25 cellular contexts compared by ENCODE assay signal in the genomic region with DNA sequence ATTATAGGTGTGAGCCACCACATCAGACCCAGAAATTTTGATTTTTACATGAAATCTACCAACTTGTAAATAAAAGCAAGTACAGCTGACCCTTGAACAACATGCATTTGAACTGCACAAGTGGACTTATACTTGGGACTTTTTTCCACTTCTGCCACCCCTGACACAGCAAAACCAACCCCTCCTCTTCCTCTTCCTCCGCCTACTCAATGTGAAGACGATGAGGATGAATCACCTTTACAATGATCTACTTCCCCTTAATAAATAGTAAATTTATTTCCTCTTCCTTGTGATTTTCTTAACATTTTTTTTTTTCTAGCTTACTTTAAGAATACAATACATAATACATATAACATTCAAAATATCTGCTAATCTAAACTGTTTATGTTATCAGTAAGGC. TPM values are rescaled to one million over a fixed set of nuclear protein-coding genes. Genes with fewer than 3 reads are reported as not detected.
DNase-seq lines count a peak whose midpoint lies in the region; ATAC-seq, FAIRE-seq and TF ChIP-seq lines count a peak whose summit lies in the region.
"Had no signal": no experiment of that assay in that cellular context is flagged by ENCODE, and none has a peak within 500 bp of the region (broad histone marks: within the 10 kb centered on the region; RNA-seq: fewer than 3 reads in every experiment).

No MANE protein-coding gene starts in this region.

- peaks cover 31% of the 10 kb centered on the region for H3K36me3 Mint-ChIP-seq in activated naive CD4-positive, alpha-beta T cell treated with anti-CD3 and anti-CD28 coated beads for 36 hours (ENCODE audit: low read depth)
- peaks cover 25 to 54% of the 10 kb centered on the region in 2 donors for H3K36me3 Mint-ChIP-seq in stimulated activated naive B cell treated with anti-CD40 and anti-IgM and Interleukin-4, amounts not matched to agents 10 μg/mL and 1 μg/mL and 100 μg/mL, for 72 hours

- TF ChIP-seq CTCF in bronchial epithelial cell (IDR thresholded peaks at IDR 0.05; ENCODE audit: insufficient read depth, low read length, severe bottlenecking) (no peak), spleen (IDR thresholded peaks at IDR 0.05 in 8 of 11, conservative IDR thresholded peaks at IDR 0.05 in 3 of 11) (no peak)

- peak; percentile 9 for DNase-seq in activated naive CD4-positive, alpha-beta T cell treated with anti-CD3 and anti-CD28 coated beads for 36 hours
- no peak for DNase-seq in activated naive CD4-positive, alpha-beta T cell treated with Interleukin-2 at 50 U/mL for 16 hours
- DNase-seq in MV-4-11 (lab: John Stamatoyannopoulos, UW) (peak; percentile 42), bronchial epithelial cell (ENCODE audit: low read depth) (peak; percentile 23), spleen (no peak), caudate nucleus (lab: John Stamatoyannopoulos, UW) (no peak), kidney glomerular epithelial cell (lab: John Stamatoyannopoulos, UW) (no peak)
- no peak for DNase-seq in stimulated activated naive B cell treated with anti-CD40 and anti-IgM and Interleukin-4, amounts not matched to agents 10 μg/mL and 1 μg/mL and 100 μg/mL, for 72 hours
- DNase-seq: ACHN; activated CD8-positive, alpha-beta memory T cell treated with anti-CD3 and anti-CD28 coated beads, Interleukin-2, amount 50 U/mL, for 4 hours; CD4-positive, alpha-beta T cell; cortex of kidney; DMS53; foreskin melanocyte; hypothalamus; kidney; naive thymus-derived CD8-positive, alpha-beta T cell; NCI-H1436 treated with DMSO at 0.1 percent for 48 hours; SJCRH30; stimulated activated CD4-positive, alpha-beta T cell treated with anti-CD3 and anti-CD28 coated beads, Interleukin-2, amount 100 ng/mL, for 24 hours had no signal

- H3K36me3 ChIP-seq in bronchial epithelial cell (ENCODE audit: control insufficient read depth, insufficient read depth, low read length), result peaks cover 14% of the 10 kb centered on the region
- H3K36me3 ChIP-seq in spleen, result peaks cover 0 to 98% (median 64%) of the 10 kb centered on the region in 6 donors

- H3K4me1 Mint-ChIP-seq in activated naive CD4-positive, alpha-beta T cell treated with anti-CD3 and anti-CD28 coated beads for 36 hours (ENCODE audit: low read depth), result peaks cover 17% of the 10 kb centered on the region
- H3K4me1 Mint-ChIP-seq in stimulated activated naive B cell treated with anti-CD40 and anti-IgM and Interleukin-4, amounts not matched to agents 10 μg/mL and 1 μg/mL and 100 μg/mL, for 72 hours, result peaks cover 11 to 20% of the 10 kb centered on the region in 2 donors

- no peaks in the 10 kb centered on the region for H3K9me3 Mint-ChIP-seq in activated naive CD4-positive, alpha-beta T cell treated with anti-CD3 and anti-CD28 coated beads for 36 hours
- H3K9me3 Mint-ChIP-seq in stimulated activated naive B cell treated with anti-CD40 and anti-IgM and Interleukin-4, amounts not matched to agents 10 μg/mL and 1 μg/mL and 100 μg/mL, for 72 hours, result no peaks in the 10 kb centered on the region
- H3K9me3 Mint-ChIP-seq: CD4-positive, alpha-beta T cell; naive thymus-derived CD8-positive, alpha-beta T cell; T-helper 1 cell treated with Interleukin-12 subunit alpha and Interleukin-12 subunit beta and Interleukin-4 antibody, amounts not matched to agents 30 μg/mL and 1 μg/mL, for 36 hours had no signal

- H3K27ac ChIP-seq in spleen (peak overlapping the region in 3 of 8 donors; percentile 60 to 69 (median 63)), caudate nucleus (ENCODE audit: low read depth, low read length) (no peak overlapping the region)
- H3K27ac ChIP-seq: SJCRH30 had no signal

- peaks cover 0 to 21% (median 1%) of the 10 kb centered on the region in 6 donors for H3K4me1 ChIP-seq in spleen
- H3K4me1 ChIP-seq: SJCRH30 had no signal

- no peaks in the 10 kb centered on the region for H3K27me3 Mint-ChIP-seq in activated naive CD4-positive, alpha-beta T cell treated with anti-CD3 and anti-CD28 coated beads for 36 hours (ENCODE audit: low read depth)
- no peaks in the 10 kb centered on the region for H3K27me3 Mint-ChIP-seq in stimulated activated naive B cell treated with anti-CD40 and anti-IgM and Interleukin-4, amounts not matched to agents 10 μg/mL and 1 μg/mL and 100 μg/mL, for 72 hours
- H3K27me3 Mint-ChIP-seq: CD4-positive, alpha-beta T cell; naive thymus-derived CD8-positive, alpha-beta T cell had no signal

- H3K4me3 Mint-ChIP-seq in activated naive CD4-positive, alpha-beta T cell treated with anti-CD3 and anti-CD28 coated beads for 36 hours, result no peak overlapping the region
- H3K4me3 Mint-ChIP-seq in stimulated activated naive B cell treated with anti-CD40 and anti-IgM and Interleukin-4, amounts not matched to agents 10 μg/mL and 1 μg/mL and 100 μg/mL, for 72 hours, result no peak overlapping the region
- H3K4me3 Mint-ChIP-seq: CD4-positive, alpha-beta T cell; naive thymus-derived CD8-positive, alpha-beta T cell; T-helper 1 cell treated with Interleukin-12 subunit alpha and Interleukin-12 subunit beta and Interleukin-4 antibody, amounts not matched to agents 30 μg/mL and 1 μg/mL, for 36 hours had no signal

- no peak for TF ChIP-seq POLR2A in spleen (IDR thresholded peaks at IDR 0.05)

- FAIRE-seq in bronchial epithelial cell (lab: Jason Lieb, UNC), result no peak
- FAIRE-seq: GM12878, H1, kidney, urothelium cell line had no signal

- intact Hi-C loops in activated naive CD4-positive, alpha-beta T cell treated with anti-CD3 and anti-CD28 coated beads for 36 hours (cut with micrococcal nuclease), result no loop called here
- intact Hi-C loops in spleen (cut with DNase I; ENCODE audit: low total_unique reads), result no loop called here

- WGBS in spleen, 5 donors, result 24 to 39% (median 30%) methylated on average over 2 of the region's 2 CpGs

- CTCF ChIA-PET in activated naive CD4-positive, alpha-beta T cell treated with anti-CD3 and anti-CD28 coated beads for 36 hours (lab: Charles Lee), result interaction anchor here (1.1 kb wide), 1 partner anchor 223 kb away, joined by 3 read pairs; no protein-coding TSS in a partner anchor

- no peak overlapping the region for H3K4me3 ChIP-seq in bronchial epithelial cell (ENCODE audit: low read depth, low read length)
- H3K4me3 ChIP-seq in spleen, result no peak overlapping the region
- H3K4me3 ChIP-seq: GM12878, SJCRH30 had no signal

- H3K27me3 ChIP-seq in bronchial epithelial cell (ENCODE audit: control insufficient read depth, insufficient read depth, low read length) (no peaks in the 10 kb centered on the region), spleen (replicated peaks in 1 of 7) (no peaks in the 10 kb centered on the region)
- H3K27me3 ChIP-seq: SJCRH30 had no signal

- no peaks in the 10 kb centered on the region for H3K9me3 ChIP-seq in spleen
- H3K9me3 ChIP-seq: SJCRH30 had no signal

- ATAC-seq in stimulated activated naive B cell treated with anti-CD40 and anti-IgM and Interleukin-4, amounts not matched to agents 10 μg/mL and 1 μg/mL and 100 μg/mL, for 72 hours (replicated peaks), result no peak
- ATAC-seq: GM12878; naive thymus-derived CD8-positive, alpha-beta T cell; Panc1 had no signal

- peak overlapping the region; percentile 47 for H3K27ac Mint-ChIP-seq in activated naive CD4-positive, alpha-beta T cell treated with anti-CD3 and anti-CD28 coated beads for 36 hours
- peak overlapping the region; percentile 69 for H3K27ac Mint-ChIP-seq in stimulated activated naive B cell treated with anti-CD40 and anti-IgM and Interleukin-4, amounts not matched to agents 10 μg/mL and 1 μg/mL and 100 μg/mL, for 72 hours
- H3K27ac Mint-ChIP-seq: CD4-positive, alpha-beta T cell; T-helper 1 cell treated with Interleukin-12 subunit alpha and Interleukin-12 subunit beta and Interleukin-4 antibody, amounts not matched to agents 30 μg/mL and 1 μg/mL, for 36 hours had no signal

RNA-seq across cellular contexts. Expression of a gene that starts 17.5 kb away (rescaled TPM):
- total RNA-seq in activated naive CD4-positive, alpha-beta T cell treated with anti-CD3 and anti-CD28 coated beads for 36 hours, result 10 to 100 TPM; 31.6 to 31.7 TPM
- total RNA-seq in bronchial epithelial cell, result 25.6 and 47.9 TPM in 2 replicates
- total RNA-seq in spleen, result 10 to 100 TPM in 5 of 7 donors, 1 to 10 TPM in 2; 8.0 to 13.4 (median 10.9) TPM
- polyA plus RNA-seq in spleen, result 10 to 100 TPM in 1 of 3 donors, 1 to 10 TPM in 2; 7.5 to 12.2 (median 9.9) TPM

RNA-seq across cellular contexts. Expression of a gene that starts 17.9 kb away (rescaled TPM):
- 10 to 100 TPM; 12.8 to 14.2 TPM for total RNA-seq in activated naive CD4-positive, alpha-beta T cell treated with anti-CD3 and anti-CD28 coated beads for 36 hours
- 18.8 and 26.1 TPM in 2 replicates for total RNA-seq in bronchial epithelial cell
- total RNA-seq in spleen, result 10 to 100 TPM; 15.9 to 31.1 (median 19.5) TPM
- polyA plus RNA-seq in spleen, result 10 to 100 TPM; 18.1 to 38.5 (median 23.1) TPM

RNA-seq across cellular contexts. Expression of a gene that starts 31.9 kb away (rescaled TPM):
- total RNA-seq in activated naive CD4-positive, alpha-beta T cell treated with anti-CD3 and anti-CD28 coated beads for 36 hours, result under 1 TPM; 0.69 to 0.74 TPM
- 0.26 TPM in 2 replicates for total RNA-seq in bronchial epithelial cell
- 1 to 10 TPM; 1.8 to 9.2 (median 3.1) TPM for total RNA-seq in spleen
- 1 to 10 TPM; 1.4 to 2.3 (median 1.8) TPM for polyA plus RNA-seq in spleen

RNA-seq across cellular contexts. Expression of a gene that starts 33.9 kb away (rescaled TPM):
- total RNA-seq in activated naive CD4-positive, alpha-beta T cell treated with anti-CD3 and anti-CD28 coated beads for 36 hours, result 10 to 100 TPM; 18.9 to 19.1 TPM
- total RNA-seq in bronchial epithelial cell (3.7 and 5.6 TPM in 2 replicates), spleen (10 to 100 TPM in 6 of 7 donors, 1 to 10 TPM in 1; 9.3 to 49.8 (median 26.6) TPM)
- polyA plus RNA-seq in spleen, result 1 to 10 TPM; 1.3 to 3.1 (median 1.5) TPM

Comparison
In these comparisons a context has a peak if more than half of its experiments do, and no peak if none do; other contexts are left out.
1. DNase-seq: peak in activated naive CD4-positive, alpha-beta T cell treated with anti-CD3 and anti-CD28 coated beads for 36 hours (single experiment), MV-4-11 (single experiment) and bronchial epithelial cell (single experiment); none in activated naive CD4-positive, alpha-beta T cell treated with Interleukin-2 at 50 U/mL for 16 hours (single experiment), stimulated activated naive B cell treated with anti-CD40 and anti-IgM and Interleukin-4, amounts not matched to agents 10 μg/mL and 1 μg/mL and 100 μg/mL, for 72 hours (single experiment), spleen (single experiment), caudate nucleus (0 of 61) and kidney glomerular epithelial cell (single experiment).